Comparison of ENCODE assay signal across 15 cellular contexts in the genomic region with DNA sequence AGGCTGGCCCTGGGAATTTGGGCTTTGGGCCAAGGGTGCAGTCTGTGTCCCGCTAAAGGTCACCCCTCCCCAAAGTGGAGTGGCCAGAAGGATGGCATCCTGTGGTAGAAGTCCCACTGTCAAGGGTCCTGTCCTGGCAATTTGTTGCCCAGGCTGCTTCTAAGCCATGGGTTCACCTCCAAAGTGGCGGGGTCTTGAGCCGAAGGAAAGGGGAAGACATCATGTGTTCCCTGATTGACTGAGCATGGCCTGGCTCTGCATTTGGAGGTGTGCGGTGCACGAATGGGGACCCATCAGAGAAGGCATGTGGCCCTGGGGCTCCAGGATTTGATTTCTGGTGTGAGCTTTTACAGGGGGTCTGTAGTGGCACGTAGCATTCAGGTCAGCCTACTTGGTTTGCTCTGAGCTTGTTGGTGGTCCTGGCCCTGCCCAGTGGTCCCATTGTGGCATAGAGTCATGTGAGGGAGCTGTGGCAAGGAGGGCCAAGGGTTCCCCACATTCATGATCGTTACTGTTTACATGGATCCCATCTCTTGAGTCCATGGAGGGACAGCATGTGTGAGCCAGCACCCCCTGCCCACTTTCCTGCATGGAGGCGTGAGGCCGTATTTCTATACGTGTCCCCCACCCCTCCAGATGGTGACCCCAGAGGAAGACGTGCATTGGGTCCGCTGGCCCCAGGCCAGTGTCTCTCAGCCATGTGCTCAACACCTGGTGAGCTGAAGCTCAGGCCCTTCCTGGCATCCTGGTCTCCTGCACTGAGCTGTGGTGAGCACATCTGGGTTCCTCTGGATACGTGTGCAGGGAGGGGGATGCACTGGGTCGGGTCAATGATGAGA.
DNase-seq lines count a peak whose midpoint lies in the region; ATAC-seq, FAIRE-seq and TF ChIP-seq lines count a peak whose summit lies in the region.
"Had no signal": no experiment of that assay in that cellular context is flagged by ENCODE, and none has a peak within 500 bp of the region (broad histone marks: within the 10 kb centered on the region; RNA-seq: fewer than 3 reads in every experiment).

No MANE protein-coding gene starts in this region.

- no peaks in the 10 kb centered on the region for H3K4me1 Mint-ChIP-seq in natural killer cell
- no peaks in the 10 kb centered on the region for H3K4me1 Mint-ChIP-seq in natural killer cell treated with Interleukin-12 subunit alpha and Interleukin-12 subunit beta and Interleukin-15 and Interleukin-18, amount 100 ng/mL, for 72 hours (ENCODE audit: low read depth in 2 of 2)
- H3K4me1 Mint-ChIP-seq: central memory CD8-positive, alpha-beta T cell; stimulated activated naive CD8-positive, alpha-beta T cell treated with anti-CD3 and anti-CD28 coated beads, Interleukin-15, amount 100 ng/mL, for 72 hours had no signal

- H3K27me3 ChIP-seq in osteoblast (ENCODE audit: insufficient read depth, low read length) (no peaks in the 10 kb centered on the region), uterus (no peaks in the 10 kb centered on the region)
- H3K27me3 ChIP-seq: gastrocnemius medialis had no signal

- TF ChIP-seq CTCF in natural killer cell (IDR thresholded peaks at IDR 0.05) (no peak), osteoblast (IDR thresholded peaks at IDR 0.05; ENCODE audit: extremely low read depth, low read depth, low read length) (no peak), uterus (IDR thresholded peaks at IDR 0.05) (no peak)

- peak; percentile 7 for DNase-seq in natural killer cell
- DNase-seq in natural killer cell treated with Interleukin-12 subunit alpha and Interleukin-12 subunit beta and Interleukin-15 and Interleukin-18, amount 100 ng/mL, for 72 hours (ENCODE audit: low spot score), result no peak
- peak; percentile 31 for DNase-seq in Right ventricle myocardium superior
- peak; percentile 49 for DNase-seq in osteoblast (ENCODE audit: insufficient read length, low spot score, missing footprints)
- peak; percentile 3 to 5 for DNase-seq in uterus
- no peak for DNase-seq in dedifferentiated amniotic fluid mesenchymal stem cell (ENCODE audit: extremely low spot score)
- no peak for DNase-seq in frontal cortex (ENCODE audit: low spot score in 2 of 2)
- no peak for DNase-seq in germinal center (ENCODE audit: low spot score)
- DNase-seq: IMR-90; midbrain; NCI-H2081; stimulated activated naive CD8-positive, alpha-beta T cell treated with anti-CD3 and anti-CD28 coated beads, Interleukin-15, amount 100 ng/mL, for 72 hours had no signal

- peaks cover 0 to under 1% of the 10 kb centered on the region in 2 donors for H3K9me3 Mint-ChIP-seq in natural killer cell
- H3K9me3 Mint-ChIP-seq in natural killer cell treated with Interleukin-12 subunit alpha and Interleukin-12 subunit beta and Interleukin-15 and Interleukin-18, amount 100 ng/mL, for 72 hours, result peaks cover under 1% of the 10 kb centered on the region

- TF ChIP-seq POLR2A in uterus (IDR thresholded peaks at IDR 0.05), result no peak

- intact Hi-C loops in natural killer cell (cut with micrococcal nuclease), result no loop called here
- intact Hi-C loops in Right ventricle myocardium superior (cut with DNase I), result loop anchor here (10.0 kb wide), 1 partner anchor 55 kb away; no protein-coding TSS in a partner anchor
- intact Hi-C loops in uterus (cut with DNase I; ENCODE audit: low total_unique reads), result no loop called here

- H3K4me1 ChIP-seq in osteoblast (ENCODE audit: insufficient read depth, low read length) (no peaks in the 10 kb centered on the region), uterus (no peaks in the 10 kb centered on the region)
- H3K4me1 ChIP-seq: gastrocnemius medialis had no signal

- H2AFZ ChIP-seq in osteoblast (ENCODE audit: low read length), result no peak overlapping the region

- H3K27ac Mint-ChIP-seq in natural killer cell, result no peak overlapping the region
- no peak overlapping the region for H3K27ac Mint-ChIP-seq in natural killer cell treated with Interleukin-12 subunit alpha and Interleukin-12 subunit beta and Interleukin-15 and Interleukin-18, amount 100 ng/mL, for 72 hours
- H3K27ac Mint-ChIP-seq: stimulated activated naive CD8-positive, alpha-beta T cell treated with anti-CD3 and anti-CD28 coated beads, Interleukin-15, amount 100 ng/mL, for 72 hours had no signal

- no peaks in the 10 kb centered on the region for H3K36me3 ChIP-seq in osteoblast (ENCODE audit: insufficient read depth, low read length)
- H3K36me3 ChIP-seq in uterus, result no peaks in the 10 kb centered on the region
- H3K36me3 ChIP-seq: gastrocnemius medialis had no signal

- no peak for ATAC-seq in natural killer cell
- ATAC-seq in natural killer cell treated with Interleukin-12 subunit alpha and Interleukin-12 subunit beta and Interleukin-15 and Interleukin-18, amount 100 ng/mL, for 72 hours, result no peak
- ATAC-seq in Right ventricle myocardium superior (ENCODE audit: poor library complexity), result no peak
- ATAC-seq: gastrocnemius medialis; Panc1; stimulated activated naive CD8-positive, alpha-beta T cell treated with anti-CD3 and anti-CD28 coated beads, Interleukin-15, amount 100 ng/mL, for 72 hours had no signal

- no peaks in the 10 kb centered on the region for H3K79me2 ChIP-seq in osteoblast (ENCODE audit: insufficient read depth, low read length)

- no peak overlapping the region for H3K4me2 ChIP-seq in osteoblast (ENCODE audit: insufficient read depth, low read length)

- no peaks in the 10 kb centered on the region for H3K27me3 Mint-ChIP-seq in natural killer cell (ENCODE audit: low read depth in 2 of 2)
- H3K27me3 Mint-ChIP-seq in natural killer cell treated with Interleukin-12 subunit alpha and Interleukin-12 subunit beta and Interleukin-15 and Interleukin-18, amount 100 ng/mL, for 72 hours, result no peaks in the 10 kb centered on the region
- H3K27me3 Mint-ChIP-seq: central memory CD8-positive, alpha-beta T cell; stimulated activated naive CD8-positive, alpha-beta T cell treated with anti-CD3 and anti-CD28 coated beads, Interleukin-15, amount 100 ng/mL, for 72 hours had no signal

- no peak for FAIRE-seq in frontal cortex (lab: Jason Lieb, UNC)

- H3K27ac ChIP-seq in osteoblast (ENCODE audit: low read depth, low read length) (no peak overlapping the region), uterus (no peak overlapping the region)
- H3K27ac ChIP-seq: gastrocnemius medialis had no signal

- no peaks in the 10 kb centered on the region for H3K9me3 ChIP-seq in osteoblast (ENCODE audit: low read depth, low read length)
- no peaks in the 10 kb centered on the region for H3K9me3 ChIP-seq in uterus
- H3K9me3 ChIP-seq: gastrocnemius medialis had no signal

- H4K20me1 ChIP-seq in osteoblast (ENCODE audit: insufficient read depth, low read length), result no peaks in the 10 kb centered on the region

- H3K4me3 ChIP-seq in osteoblast (ENCODE audit: insufficient read depth, low read length) (no peak overlapping the region), uterus (no peak overlapping the region)
- H3K4me3 ChIP-seq: gastrocnemius medialis had no signal

- no peak overlapping the region for H3K4me3 Mint-ChIP-seq in natural killer cell
- H3K4me3 Mint-ChIP-seq in natural killer cell treated with Interleukin-12 subunit alpha and Interleukin-12 subunit beta and Interleukin-15 and Interleukin-18, amount 100 ng/mL, for 72 hours, result no peak overlapping the region
- H3K4me3 Mint-ChIP-seq: central memory CD8-positive, alpha-beta T cell; stimulated activated naive CD8-positive, alpha-beta T cell treated with anti-CD3 and anti-CD28 coated beads, Interleukin-15, amount 100 ng/mL, for 72 hours had no signal

- H3K36me3 Mint-ChIP-seq in natural killer cell, result no peaks in the 10 kb centered on the region
- no peaks in the 10 kb centered on the region for H3K36me3 Mint-ChIP-seq in natural killer cell treated with Interleukin-12 subunit alpha and Interleukin-12 subunit beta and Interleukin-15 and Interleukin-18, amount 100 ng/mL, for 72 hours

Comparison
In these comparisons a context has a peak if more than half of its experiments do, and no peak if none do; other contexts are left out.
1. DNase-seq: peak in natural killer cell (single experiment), Right ventricle myocardium superior (single experiment), osteoblast (single experiment) and uterus (2 of 2); none in natural killer cell treated with Interleukin-12 subunit alpha and Interleukin-12 subunit beta and Interleukin-15 and Interleukin-18, amount 100 ng/mL, for 72 hours (single experiment), dedifferentiated amniotic fluid mesenchymal stem cell (single experiment), frontal cortex (0 of 2) and germinal center (single experiment).